8 cellular contexts compared by ENCODE assay signal in the genomic region with DNA sequence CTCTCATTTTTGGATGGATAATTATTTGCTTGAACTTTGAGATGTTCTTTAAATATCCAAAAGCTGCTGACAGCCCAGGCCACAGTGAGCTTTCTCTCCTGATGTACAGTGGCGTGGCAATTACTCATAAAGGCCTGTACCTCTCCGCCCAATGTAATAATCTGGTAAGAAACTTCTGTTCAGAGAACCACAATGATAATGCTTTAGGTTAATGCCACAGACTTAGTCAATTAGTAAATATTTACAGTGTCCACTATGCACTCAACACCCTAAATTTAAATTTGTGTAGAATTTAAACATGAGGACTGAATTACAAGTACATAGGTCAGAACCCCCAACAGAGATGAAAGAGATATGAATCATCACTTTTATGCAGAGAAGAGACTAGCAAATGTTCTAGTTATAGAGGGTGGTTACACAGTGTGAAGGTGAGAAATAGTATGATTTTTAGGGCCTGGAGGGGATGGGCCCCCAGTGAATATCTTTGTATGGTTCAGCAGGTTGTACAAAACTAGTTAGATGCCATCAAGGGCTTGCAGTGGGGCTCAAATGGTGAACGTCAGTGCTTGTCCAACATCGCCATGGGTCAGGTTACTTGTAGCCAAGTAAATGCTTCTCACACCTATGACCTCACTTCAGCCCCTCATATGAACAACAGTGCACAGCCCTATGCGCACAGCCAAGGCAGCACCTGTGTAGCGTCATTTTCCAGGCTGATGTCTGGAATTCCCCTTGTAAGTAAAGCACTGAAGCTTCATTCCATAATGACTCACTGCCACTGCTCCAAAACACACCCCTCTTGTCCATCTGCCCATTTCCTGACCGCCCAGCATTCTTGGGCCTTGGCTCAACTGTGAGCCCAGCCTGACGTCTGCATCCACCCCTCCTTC. TPM values are rescaled to one million over a fixed set of nuclear protein-coding genes. Genes with fewer than 3 reads are reported as not detected.
DNase-seq lines count a peak whose midpoint lies in the region; ATAC-seq and TF ChIP-seq lines count a peak whose summit lies in the region.

No MANE protein-coding gene starts in this region.

- H3K4me1 Mint-ChIP-seq in T-helper 17 cell (peaks cover 20% of the 10 kb centered on the region), neural progenitor cell (no peaks in the 10 kb centered on the region)

- H3K27me3 Mint-ChIP-seq in T-helper 17 cell, result no peaks in the 10 kb centered on the region
- peaks cover 3% of the 10 kb centered on the region for H3K27me3 Mint-ChIP-seq in neural progenitor cell (ENCODE audit: insufficient read depth, low read depth)

- DNase-seq in GM04504 (ENCODE audit: low read depth), result peak; percentile 91
- no peak for DNase-seq in T-helper 17 cell
- no peak for DNase-seq in Right ventricle myocardium inferior (ENCODE audit: missing footprints)
- no peak for DNase-seq in neural progenitor cell (ENCODE audit: low spot score)
- DNase-seq in WERI-Rb-1, result no peak
- DNase-seq in NCI-H774 (lab: John Stamatoyannopoulos, UW), result no peak
- no peak for DNase-seq in NCI-H2029 (lab: John Stamatoyannopoulos, UW)

- H3K36me3 ChIP-seq in skeletal muscle tissue (ENCODE audit: control insufficient read depth in 3 of 3, insufficient read depth in 3 of 3, low read length in 3 of 3), result no peaks in the 10 kb centered on the region
- H3K36me3 ChIP-seq in neural progenitor cell, result no peaks in the 10 kb centered on the region
- H3K36me3 ChIP-seq in WERI-Rb-1, result peaks cover 9% of the 10 kb centered on the region

- H3K27me3 ChIP-seq in skeletal muscle tissue (ENCODE audit: control insufficient read depth in 3 of 3, insufficient read depth in 3 of 3, low read length in 3 of 3) (no peaks in the 10 kb centered on the region), neural progenitor cell (no peaks in the 10 kb centered on the region), WERI-Rb-1 (ENCODE audit: insufficient read depth, low read depth, severe bottlenecking) (no peaks in the 10 kb centered on the region)

- H3K9ac ChIP-seq in skeletal muscle tissue (ENCODE audit: low read depth in 1 of 3, low read length in 3 of 3) (no peak overlapping the region), neural progenitor cell (no peak overlapping the region)

- no peaks in the 10 kb centered on the region for H3F3A ChIP-seq in neural progenitor cell (ENCODE audit: low read depth)

- H3K4me3 ChIP-seq in skeletal muscle tissue (ENCODE audit: low read length in 3 of 3) (peak overlapping the region in 1 of 3 donors; percentile 55), neural progenitor cell (no peak overlapping the region), WERI-Rb-1 (ENCODE audit: low read depth, low read length) (no peak overlapping the region)

- H2AFZ ChIP-seq in neural progenitor cell (replicated peaks), result no peak overlapping the region

- no peaks in the 10 kb centered on the region for H3K9me3 ChIP-seq in T-helper 17 cell (ENCODE audit: control insufficient read depth, low read length, poor library complexity, severe bottlenecking)
- H3K9me3 ChIP-seq in skeletal muscle tissue (ENCODE audit: control insufficient read depth in 3 of 3, low read length in 3 of 3), result no peaks in the 10 kb centered on the region
- no peaks in the 10 kb centered on the region for H3K9me3 ChIP-seq in neural progenitor cell (ENCODE audit: low read depth)
- no peaks in the 10 kb centered on the region for H3K9me3 ChIP-seq in WERI-Rb-1 (ENCODE audit: severe bottlenecking)

- no peak for ATAC-seq in T-helper 17 cell
- peak; percentile 74 for ATAC-seq in Right ventricle myocardium inferior

- H3K4me2 ChIP-seq in neural progenitor cell, result no peak overlapping the region

- no peaks in the 10 kb centered on the region for H3K79me2 ChIP-seq in neural progenitor cell (ENCODE audit: low read depth)

- H3K4me1 ChIP-seq in skeletal muscle tissue (ENCODE audit: control insufficient read depth in 3 of 3, insufficient read depth in 3 of 3, low read length in 3 of 3) (peaks cover 58 to 62% (median 59%) of the 10 kb centered on the region in 3 donors), neural progenitor cell (no peaks in the 10 kb centered on the region)

- H4K20me1 ChIP-seq in neural progenitor cell (ENCODE audit: low read depth), result no peaks in the 10 kb centered on the region

- TF ChIP-seq CTCF in neural progenitor cell (IDR thresholded peaks at IDR 0.05) (no peak), WERI-Rb-1 (IDR thresholded peaks at IDR 0.05; ENCODE audit: low read depth, low read length) (no peak)

- H3K4me3 Mint-ChIP-seq in T-helper 17 cell (no peak overlapping the region), neural progenitor cell (no peak overlapping the region)

- peak overlapping the region; percentile 78 for H3K27ac Mint-ChIP-seq in T-helper 17 cell
- no peak overlapping the region for H3K27ac Mint-ChIP-seq in neural progenitor cell

- H3K36me3 Mint-ChIP-seq in T-helper 17 cell (ENCODE audit: low read depth), result peaks cover 3% of the 10 kb centered on the region
- H3K36me3 Mint-ChIP-seq in neural progenitor cell, result peaks cover 15% of the 10 kb centered on the region

- peak overlapping the region; percentile 77 for H3K27ac ChIP-seq in skeletal muscle tissue (ENCODE audit: low read depth, low read length)
- H3K27ac ChIP-seq in neural progenitor cell, result no peak overlapping the region
- H3K27ac ChIP-seq in WERI-Rb-1, result no peak overlapping the region

- intact Hi-C loops in Right ventricle myocardium inferior (cut with DNase I), result no loop called here

- H3K9me3 Mint-ChIP-seq in neural progenitor cell, result no peaks in the 10 kb centered on the region

RNA-seq across cellular contexts. Expression of a gene that starts 13.3 kb away (rescaled TPM):
- total RNA-seq in T-helper 17 cell, result 10 to 100 TPM; 55.6 to 58.2 TPM
- 69.9 TPM for total RNA-seq in Right ventricle myocardium inferior
- 23.0 TPM for total RNA-seq in skeletal muscle tissue
- total RNA-seq in neural progenitor cell (ENCODE audit: low replicate concordance), result 10.9 and 18.1 TPM in 2 replicates
